ENCODE assay signal across 1 cellular context in the genomic region with DNA sequence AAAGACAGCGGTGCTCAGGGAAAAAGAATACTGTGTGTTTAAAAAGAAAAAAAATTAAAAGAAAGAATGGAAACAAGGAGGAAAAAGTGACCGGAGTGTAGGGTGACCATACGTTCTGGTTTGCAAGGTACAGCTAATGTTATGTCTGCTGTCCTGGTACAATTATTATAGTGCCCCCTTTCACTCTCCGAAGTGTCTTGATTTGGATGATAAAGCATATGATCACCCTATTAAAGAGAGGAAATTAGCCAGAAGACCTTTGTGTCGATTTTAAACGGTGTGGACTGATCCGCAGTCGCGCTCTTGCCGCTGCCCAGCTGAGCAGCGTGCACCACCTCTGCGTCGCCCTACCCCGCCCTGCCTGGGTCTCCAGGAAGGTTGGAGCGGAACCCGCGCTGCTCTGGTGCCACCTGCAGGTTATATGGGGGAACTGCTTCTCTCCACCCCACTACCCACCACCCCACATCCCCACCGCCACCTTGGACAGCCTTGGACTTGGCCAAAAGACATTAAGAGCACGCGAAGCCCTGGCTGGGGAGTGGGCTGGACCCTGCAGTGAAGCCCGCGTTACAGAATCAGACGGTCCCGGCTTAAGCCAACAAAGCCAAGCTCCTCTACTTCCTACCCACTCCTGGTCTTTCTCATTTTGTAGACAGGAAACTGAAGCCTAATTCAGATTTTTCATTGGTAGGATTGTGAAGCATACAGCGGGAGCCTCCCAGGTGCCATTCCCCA.
TF ChIP-seq lines count a peak whose summit lies in the region.

No MANE protein-coding gene starts in this region.

TF ChIP-seq in HEK293, 187 proteins besides CTCF, POLR2A, EP300 and RAD21 (continued from another document and continues in another):
- no peak for TF ChIP-seq RBAK (tag by site-specific recombination; IDR thresholded peaks at IDR 0.05)
- TF ChIP-seq YY1 (tag by site-specific recombination; IDR thresholded peaks at IDR 0.05): no peak
- TF ChIP-seq, protein P1, sequence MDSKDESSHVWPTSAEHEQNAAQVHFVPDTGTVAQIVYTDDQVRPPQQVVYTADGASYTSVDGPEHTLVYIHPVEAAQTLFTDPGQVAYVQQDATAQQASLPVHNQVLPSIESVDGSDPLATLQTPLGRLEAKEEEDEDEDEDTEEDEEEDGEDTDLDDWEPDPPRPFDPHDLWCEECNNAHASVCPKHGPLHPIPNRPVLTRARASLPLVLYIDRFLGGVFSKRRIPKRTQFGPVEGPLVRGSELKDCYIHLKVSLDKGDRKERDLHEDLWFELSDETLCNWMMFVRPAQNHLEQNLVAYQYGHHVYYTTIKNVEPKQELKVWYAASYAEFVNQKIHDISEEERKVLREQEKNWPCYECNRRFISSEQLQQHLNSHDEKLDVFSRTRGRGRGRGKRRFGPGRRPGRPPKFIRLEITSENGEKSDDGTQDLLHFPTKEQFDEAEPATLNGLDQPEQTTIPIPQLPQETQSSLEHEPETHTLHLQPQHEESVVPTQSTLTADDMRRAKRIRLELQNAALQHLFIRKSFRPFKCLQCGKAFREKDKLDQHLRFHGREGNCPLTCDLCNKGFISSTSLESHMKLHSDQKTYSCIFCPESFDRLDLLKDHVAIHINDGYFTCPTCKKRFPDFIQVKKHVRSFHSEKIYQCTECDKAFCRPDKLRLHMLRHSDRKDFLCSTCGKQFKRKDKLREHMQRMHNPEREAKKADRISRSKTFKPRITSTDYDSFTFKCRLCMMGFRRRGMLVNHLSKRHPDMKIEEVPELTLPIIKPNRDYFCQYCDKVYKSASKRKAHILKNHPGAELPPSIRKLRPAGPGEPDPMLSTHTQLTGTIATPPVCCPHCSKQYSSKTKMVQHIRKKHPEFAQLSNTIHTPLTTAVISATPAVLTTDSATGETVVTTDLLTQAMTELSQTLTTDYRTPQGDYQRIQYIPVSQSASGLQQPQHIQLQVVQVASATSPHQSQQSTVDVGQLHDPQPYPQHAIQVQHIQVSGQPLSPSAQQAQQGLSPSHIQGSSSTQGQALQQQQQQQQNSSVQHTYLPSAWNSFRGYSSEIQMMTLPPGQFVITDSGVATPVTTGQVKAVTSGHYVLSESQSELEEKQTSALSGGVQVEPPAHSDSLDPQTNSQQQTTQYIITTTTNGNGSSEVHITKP (tag by site-specific recombination; IDR thresholded peaks at IDR 0.05): peak; percentile 80
- TF ChIP-seq, protein P2, sequence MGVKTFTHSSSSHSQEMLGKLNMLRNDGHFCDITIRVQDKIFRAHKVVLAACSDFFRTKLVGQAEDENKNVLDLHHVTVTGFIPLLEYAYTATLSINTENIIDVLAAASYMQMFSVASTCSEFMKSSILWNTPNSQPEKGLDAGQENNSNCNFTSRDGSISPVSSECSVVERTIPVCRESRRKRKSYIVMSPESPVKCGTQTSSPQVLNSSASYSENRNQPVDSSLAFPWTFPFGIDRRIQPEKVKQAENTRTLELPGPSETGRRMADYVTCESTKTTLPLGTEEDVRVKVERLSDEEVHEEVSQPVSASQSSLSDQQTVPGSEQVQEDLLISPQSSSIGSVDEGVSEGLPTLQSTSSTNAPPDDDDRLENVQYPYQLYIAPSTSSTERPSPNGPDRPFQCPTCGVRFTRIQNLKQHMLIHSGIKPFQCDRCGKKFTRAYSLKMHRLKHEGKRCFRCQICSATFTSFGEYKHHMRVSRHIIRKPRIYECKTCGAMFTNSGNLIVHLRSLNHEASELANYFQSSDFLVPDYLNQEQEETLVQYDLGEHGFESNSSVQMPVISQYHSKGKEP (tag by site-specific recombination; IDR thresholded peaks at IDR 0.05): no peak
- TF ChIP-seq, protein P3, sequence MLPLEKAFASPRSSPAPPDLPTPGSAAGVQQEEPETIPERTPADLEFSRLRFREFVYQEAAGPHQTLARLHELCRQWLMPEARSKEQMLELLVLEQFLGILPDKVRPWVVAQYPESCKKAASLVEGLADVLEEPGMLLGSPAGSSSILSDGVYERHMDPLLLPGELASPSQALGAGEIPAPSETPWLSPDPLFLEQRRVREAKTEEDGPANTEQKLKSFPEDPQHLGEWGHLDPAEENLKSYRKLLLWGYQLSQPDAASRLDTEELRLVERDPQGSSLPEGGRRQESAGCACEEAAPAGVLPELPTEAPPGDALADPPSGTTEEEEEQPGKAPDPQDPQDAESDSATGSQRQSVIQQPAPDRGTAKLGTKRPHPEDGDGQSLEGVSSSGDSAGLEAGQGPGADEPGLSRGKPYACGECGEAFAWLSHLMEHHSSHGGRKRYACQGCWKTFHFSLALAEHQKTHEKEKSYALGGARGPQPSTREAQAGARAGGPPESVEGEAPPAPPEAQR (tag by site-specific recombination; IDR thresholded peaks at IDR 0.05): no peak
- 0 out of 2 replicates have a peak, but pooled peaks have one; percentile 36 for TF ChIP-seq ZNF501 (tag by site-specific recombination; IDR thresholded peaks at IDR 0.05)
- no peak for TF ChIP-seq ZNF837 (tag by site-specific recombination; IDR thresholded peaks at IDR 0.05)
- no peak for TF ChIP-seq ZNF791 (tag by site-specific recombination; IDR thresholded peaks at IDR 0.05)
- TF ChIP-seq ZFHX2 (tag by site-specific recombination; conservative IDR thresholded peaks at IDR 0.05): no peak; the same call in 1 of the 2 replicates
- TF ChIP-seq ZNF302 (tag by site-specific recombination; IDR thresholded peaks at IDR 0.05; ENCODE audit: low read depth): no peak
- TF ChIP-seq, protein P4, sequence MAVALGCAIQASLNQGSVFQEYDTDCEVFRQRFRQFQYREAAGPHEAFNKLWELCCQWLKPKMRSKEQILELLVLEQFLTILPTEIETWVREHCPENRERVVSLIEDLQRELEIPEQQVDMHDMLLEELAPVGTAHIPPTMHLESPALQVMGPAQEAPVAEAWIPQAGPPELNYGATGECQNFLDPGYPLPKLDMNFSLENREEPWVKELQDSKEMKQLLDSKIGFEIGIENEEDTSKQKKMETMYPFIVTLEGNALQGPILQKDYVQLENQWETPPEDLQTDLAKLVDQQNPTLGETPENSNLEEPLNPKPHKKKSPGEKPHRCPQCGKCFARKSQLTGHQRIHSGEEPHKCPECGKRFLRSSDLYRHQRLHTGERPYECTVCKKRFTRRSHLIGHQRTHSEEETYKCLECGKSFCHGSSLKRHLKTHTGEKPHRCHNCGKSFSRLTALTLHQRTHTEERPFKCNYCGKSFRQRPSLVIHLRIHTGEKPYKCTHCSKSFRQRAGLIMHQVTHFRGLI (tag by site-specific recombination; IDR thresholded peaks at IDR 0.05): no peak
- TF ChIP-seq, protein P5, sequence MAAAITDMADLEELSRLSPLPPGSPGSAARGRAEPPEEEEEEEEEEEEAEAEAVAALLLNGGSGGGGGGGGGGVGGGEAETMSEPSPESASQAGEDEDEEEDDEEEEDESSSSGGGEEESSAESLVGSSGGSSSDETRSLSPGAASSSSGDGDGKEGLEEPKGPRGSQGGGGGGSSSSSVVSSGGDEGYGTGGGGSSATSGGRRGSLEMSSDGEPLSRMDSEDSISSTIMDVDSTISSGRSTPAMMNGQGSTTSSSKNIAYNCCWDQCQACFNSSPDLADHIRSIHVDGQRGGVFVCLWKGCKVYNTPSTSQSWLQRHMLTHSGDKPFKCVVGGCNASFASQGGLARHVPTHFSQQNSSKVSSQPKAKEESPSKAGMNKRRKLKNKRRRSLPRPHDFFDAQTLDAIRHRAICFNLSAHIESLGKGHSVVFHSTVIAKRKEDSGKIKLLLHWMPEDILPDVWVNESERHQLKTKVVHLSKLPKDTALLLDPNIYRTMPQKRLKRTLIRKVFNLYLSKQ (tag by site-specific recombination; IDR thresholded peaks at IDR 0.05; ENCODE audit: borderline replicate concordance): no peak
- TF ChIP-seq ZNF585B (tag by site-specific recombination; IDR thresholded peaks at IDR 0.05): no peak
- no peak for TF ChIP-seq SCRT1 (tag by site-specific recombination; IDR thresholded peaks at IDR 0.05; ENCODE audit: borderline replicate concordance)
- TF ChIP-seq HOXC10 (CRISPR knock-in tag; IDR thresholded peaks at IDR 0.05): no peak
- no peak for TF ChIP-seq KLF16 (tag by site-specific recombination; IDR thresholded peaks at IDR 0.05)
- 0 out of 2 replicates have a peak, but pooled peaks have one; percentile 18 for TF ChIP-seq ZXDB (tag by site-specific recombination; IDR thresholded peaks at IDR 0.05)
- no peak for TF ChIP-seq ZNF624 (tag by site-specific recombination; IDR thresholded peaks at IDR 0.05)
- TF ChIP-seq ZNF350 (tag by site-specific recombination; IDR thresholded peaks at IDR 0.05): no peak
- TF ChIP-seq ZNF544 (tag by site-specific recombination; IDR thresholded peaks at IDR 0.05): no peak
- TF ChIP-seq ZBTB21 (tag by site-specific recombination; IDR thresholded peaks at IDR 0.05): no peak
- no peak for TF ChIP-seq ZNF24 (tag by site-specific recombination; IDR thresholded peaks at IDR 0.05)
- no peak for TF ChIP-seq ZNF747 (tag by site-specific recombination; IDR thresholded peaks at IDR 0.05)
- TF ChIP-seq ZNF404 (tag by site-specific recombination; IDR thresholded peaks at IDR 0.05): no peak
- TF ChIP-seq, protein P6, sequence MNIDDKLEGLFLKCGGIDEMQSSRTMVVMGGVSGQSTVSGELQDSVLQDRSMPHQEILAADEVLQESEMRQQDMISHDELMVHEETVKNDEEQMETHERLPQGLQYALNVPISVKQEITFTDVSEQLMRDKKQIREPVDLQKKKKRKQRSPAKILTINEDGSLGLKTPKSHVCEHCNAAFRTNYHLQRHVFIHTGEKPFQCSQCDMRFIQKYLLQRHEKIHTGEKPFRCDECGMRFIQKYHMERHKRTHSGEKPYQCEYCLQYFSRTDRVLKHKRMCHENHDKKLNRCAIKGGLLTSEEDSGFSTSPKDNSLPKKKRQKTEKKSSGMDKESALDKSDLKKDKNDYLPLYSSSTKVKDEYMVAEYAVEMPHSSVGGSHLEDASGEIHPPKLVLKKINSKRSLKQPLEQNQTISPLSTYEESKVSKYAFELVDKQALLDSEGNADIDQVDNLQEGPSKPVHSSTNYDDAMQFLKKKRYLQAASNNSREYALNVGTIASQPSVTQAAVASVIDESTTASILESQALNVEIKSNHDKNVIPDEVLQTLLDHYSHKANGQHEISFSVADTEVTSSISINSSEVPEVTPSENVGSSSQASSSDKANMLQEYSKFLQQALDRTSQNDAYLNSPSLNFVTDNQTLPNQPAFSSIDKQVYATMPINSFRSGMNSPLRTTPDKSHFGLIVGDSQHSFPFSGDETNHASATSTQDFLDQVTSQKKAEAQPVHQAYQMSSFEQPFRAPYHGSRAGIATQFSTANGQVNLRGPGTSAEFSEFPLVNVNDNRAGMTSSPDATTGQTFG (tag by site-specific recombination; IDR thresholded peaks at IDR 0.05; ENCODE audit: borderline replicate concordance): no peak
- TF ChIP-seq ZSCAN23 (tag by site-specific recombination; IDR thresholded peaks at IDR 0.05): no peak
- TF ChIP-seq ZNF274 (IDR thresholded peaks at IDR 0.05; ENCODE audit: low read length): no peak
- TF ChIP-seq ZNF274 (tag by site-specific recombination; IDR thresholded peaks at IDR 0.05; ENCODE audit: borderline replicate concordance): no peak
- peak; percentile 49; the same call in 1 of the 2 replicates for TF ChIP-seq ZNF366 (tag by site-specific recombination; conservative IDR thresholded peaks at IDR 0.05)
- TF ChIP-seq ZNF621 (tag by site-specific recombination; IDR thresholded peaks at IDR 0.05): no peak
- no peak for TF ChIP-seq ZBTB7A (tag by site-specific recombination; IDR thresholded peaks at IDR 0.05; ENCODE audit: low read depth)
- TF ChIP-seq ZNF391 (tag by site-specific recombination; IDR thresholded peaks at IDR 0.05; ENCODE audit: borderline replicate concordance, low read depth): peak; percentile 35; the same call in 1 of the 2 replicates
- TF ChIP-seq, protein P7, sequence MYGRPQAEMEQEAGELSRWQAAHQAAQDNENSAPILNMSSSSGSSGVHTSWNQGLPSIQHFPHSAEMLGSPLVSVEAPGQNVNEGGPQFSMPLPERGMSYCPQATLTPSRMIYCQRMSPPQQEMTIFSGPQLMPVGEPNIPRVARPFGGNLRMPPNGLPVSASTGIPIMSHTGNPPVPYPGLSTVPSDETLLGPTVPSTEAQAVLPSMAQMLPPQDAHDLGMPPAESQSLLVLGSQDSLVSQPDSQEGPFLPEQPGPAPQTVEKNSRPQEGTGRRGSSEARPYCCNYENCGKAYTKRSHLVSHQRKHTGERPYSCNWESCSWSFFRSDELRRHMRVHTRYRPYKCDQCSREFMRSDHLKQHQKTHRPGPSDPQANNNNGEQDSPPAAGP (tag by site-specific recombination; IDR thresholded peaks at IDR 0.05): peak; percentile 57; the same call in 1 of the 2 replicates
- TF ChIP-seq ZNF341 (tag by site-specific recombination; IDR thresholded peaks at IDR 0.05; ENCODE audit: low read depth): no peak
- TF ChIP-seq ZNF416 (tag by site-specific recombination; IDR thresholded peaks at IDR 0.05): no peak
- TF ChIP-seq HOXA7 (CRISPR knock-in tag; IDR thresholded peaks at IDR 0.05; ENCODE audit: borderline replicate concordance): no peak
- no peak for TF ChIP-seq SETDB1 (IDR thresholded peaks at IDR 0.05; ENCODE audit: insufficient read length, low read length)
- TF ChIP-seq ZNF239 (tag by site-specific recombination; IDR thresholded peaks at IDR 0.05): no peak
- TF ChIP-seq, protein P8, sequence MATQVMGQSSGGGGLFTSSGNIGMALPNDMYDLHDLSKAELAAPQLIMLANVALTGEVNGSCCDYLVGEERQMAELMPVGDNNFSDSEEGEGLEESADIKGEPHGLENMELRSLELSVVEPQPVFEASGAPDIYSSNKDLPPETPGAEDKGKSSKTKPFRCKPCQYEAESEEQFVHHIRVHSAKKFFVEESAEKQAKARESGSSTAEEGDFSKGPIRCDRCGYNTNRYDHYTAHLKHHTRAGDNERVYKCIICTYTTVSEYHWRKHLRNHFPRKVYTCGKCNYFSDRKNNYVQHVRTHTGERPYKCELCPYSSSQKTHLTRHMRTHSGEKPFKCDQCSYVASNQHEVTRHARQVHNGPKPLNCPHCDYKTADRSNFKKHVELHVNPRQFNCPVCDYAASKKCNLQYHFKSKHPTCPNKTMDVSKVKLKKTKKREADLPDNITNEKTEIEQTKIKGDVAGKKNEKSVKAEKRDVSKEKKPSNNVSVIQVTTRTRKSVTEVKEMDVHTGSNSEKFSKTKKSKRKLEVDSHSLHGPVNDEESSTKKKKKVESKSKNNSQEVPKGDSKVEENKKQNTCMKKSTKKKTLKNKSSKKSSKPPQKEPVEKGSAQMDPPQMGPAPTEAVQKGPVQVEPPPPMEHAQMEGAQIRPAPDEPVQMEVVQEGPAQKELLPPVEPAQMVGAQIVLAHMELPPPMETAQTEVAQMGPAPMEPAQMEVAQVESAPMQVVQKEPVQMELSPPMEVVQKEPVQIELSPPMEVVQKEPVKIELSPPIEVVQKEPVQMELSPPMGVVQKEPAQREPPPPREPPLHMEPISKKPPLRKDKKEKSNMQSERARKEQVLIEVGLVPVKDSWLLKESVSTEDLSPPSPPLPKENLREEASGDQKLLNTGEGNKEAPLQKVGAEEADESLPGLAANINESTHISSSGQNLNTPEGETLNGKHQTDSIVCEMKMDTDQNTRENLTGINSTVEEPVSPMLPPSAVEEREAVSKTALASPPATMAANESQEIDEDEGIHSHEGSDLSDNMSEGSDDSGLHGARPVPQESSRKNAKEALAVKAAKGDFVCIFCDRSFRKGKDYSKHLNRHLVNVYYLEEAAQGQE (tag by site-specific recombination; IDR thresholded peaks at IDR 0.05): peak; percentile 52
- TF ChIP-seq ZNF707 (tag by site-specific recombination; IDR thresholded peaks at IDR 0.05): no peak
- peak; percentile 51; the same call in 1 of the 2 replicates for TF ChIP-seq SP7 (tag by site-specific recombination; IDR thresholded peaks at IDR 0.05)
- TF ChIP-seq ZNF660 (tag by site-specific recombination; IDR thresholded peaks at IDR 0.05): no peak; the same call in 1 of the 2 replicates
- peak; percentile 38; the same call in 1 of the 2 replicates for TF ChIP-seq KLF1 (tag by site-specific recombination; IDR thresholded peaks at IDR 0.05)
- TF ChIP-seq ZNF10 (tag by site-specific recombination; IDR thresholded peaks at IDR 0.05): no peak
- TF ChIP-seq ZNF37A (tag by site-specific recombination; IDR thresholded peaks at IDR 0.05): no peak
- no peak for TF ChIP-seq MYNN (tag by site-specific recombination; IDR thresholded peaks at IDR 0.05; ENCODE audit: borderline replicate concordance)
- no peak for TF ChIP-seq PRDM1 (tag by site-specific recombination; IDR thresholded peaks at IDR 0.05)
